In the genomic region with DNA sequence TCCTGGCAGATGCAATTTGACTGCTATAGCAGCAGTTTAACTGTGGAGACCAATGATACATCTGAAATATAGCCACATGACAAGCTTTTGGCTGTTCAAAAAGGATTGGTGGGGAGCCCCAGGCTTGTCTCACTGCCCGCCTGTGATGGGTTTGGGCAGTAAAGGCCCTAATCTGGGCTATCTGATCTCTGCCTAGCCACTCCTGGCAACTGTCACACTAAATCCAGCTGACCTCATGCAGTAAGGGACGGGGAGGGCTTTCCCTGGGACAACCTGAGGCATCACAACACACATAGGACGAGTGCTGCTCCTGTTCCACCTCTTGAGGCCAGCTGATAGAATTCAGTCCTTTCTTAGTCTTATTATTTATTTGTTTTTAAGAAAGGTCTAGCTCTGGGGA, we compare ENCODE assay signal across 10 cellular contexts. TPM values are rescaled to one million over a fixed set of nuclear protein-coding genes. Genes with fewer than 3 reads are reported as not detected.
"Had no signal": no experiment of that assay in that cellular context is flagged by ENCODE, and none has a peak within 500 bp of the region (broad histone marks: within the 10 kb centered on the region; RNA-seq: fewer than 3 reads in every experiment).

No MANE protein-coding gene starts in this region.

- H3K27ac Mint-ChIP-seq: GM23338, H9 had no signal

- H2AFZ ChIP-seq: GM23338 had no signal

- H3K9ac ChIP-seq: KMS-11 had no signal

- H3K27ac ChIP-seq: HL-60, KMS-11 had no signal

- H3K4me3 ChIP-seq: GM23338 had no signal

- ATAC-seq: GM23338, HepG2 had no signal

- H3K4me1 Mint-ChIP-seq: GM23338, H9 had no signal

- H3K4me3 Mint-ChIP-seq: GM23338, H9 had no signal

- H3K4me2 ChIP-seq: GM23338, KMS-11 had no signal

- DNase-seq: H9, HCEC 1CT, KBM-7 had no signal

- FAIRE-seq: H1, H54, HepG2 had no signal

RNA-seq across cellular contexts. Expression of gene CCDC158, which starts 56.2 kb away (rescaled TPM):
- total RNA-seq: H1, H9, HepG2, HT1080 had no signal
- polyA plus RNA-seq: H1, HepG2 had no signal
